8 cellular contexts compared by ENCODE assay signal in genomic region chr10:35194906-35195305, GRCh38.
A peak's percentile ranks its signal among the peaks of the same experiment; 100 is the strongest.
DNase-seq lines count a peak whose midpoint lies in the region; ATAC-seq and TF ChIP-seq lines count a peak whose summit lies in the region.

No MANE protein-coding gene starts in this region.

- no peak overlapping the region for H3K27ac ChIP-seq in WERI-Rb-1

- TF ChIP-seq CTCF in WERI-Rb-1 (IDR thresholded peaks at IDR 0.05; ENCODE audit: low read depth, low read length), result no peak

- no peaks in the 10 kb centered on the region for H3K27me3 ChIP-seq in WERI-Rb-1 (ENCODE audit: insufficient read depth, low read depth, severe bottlenecking)

- peak overlapping the region; percentile 51 for H3K4me3 ChIP-seq in skeletal muscle cell (ENCODE audit: low read depth, low read length)
- H3K4me3 ChIP-seq in WERI-Rb-1 (ENCODE audit: low read depth, low read length), result no peak overlapping the region

- H3K36me3 ChIP-seq in WERI-Rb-1, result no peaks in the 10 kb centered on the region

- no peaks in the 10 kb centered on the region for H3K9me3 ChIP-seq in WERI-Rb-1 (ENCODE audit: severe bottlenecking)

- peak; percentile 41 for DNase-seq in stimulated activated CD4-positive, alpha-beta T cell treated with anti-CD3 and anti-CD28 coated beads, Interleukin-1b, Interleukin-23, amount 100 ng/mL, for 48 hours
- no peak for DNase-seq in stimulated activated CD4-positive, alpha-beta T cell treated with anti-CD3 and anti-CD28 coated beads, Interleukin-4, amount 100 ng/mL, for 1 hour
- DNase-seq in activated CD4-positive, alpha-beta T cell treated with anti-CD3 and anti-CD28 coated beads for 48 hours, result peak; percentile 43
- DNase-seq in fibroblast of gingiva (ENCODE audit: low read depth), result peak; percentile 31
- no peak for DNase-seq in skeletal muscle cell (ENCODE audit: low read depth)
- no peak for DNase-seq in MV-4-11 (lab: John Stamatoyannopoulos, UW)
- no peak for DNase-seq in WERI-Rb-1

- no peak for ATAC-seq in GM19351 (IDR thresholded peaks at IDR 0.05; ENCODE audit: unreplicated experiment)

Comparison
In these comparisons a context has a peak if more than half of its experiments do, and no peak if none do; other contexts are left out.
1. DNase-seq: peak in stimulated activated CD4-positive, alpha-beta T cell treated with anti-CD3 and anti-CD28 coated beads, Interleukin-1b, Interleukin-23, amount 100 ng/mL, for 48 hours (single experiment), activated CD4-positive, alpha-beta T cell treated with anti-CD3 and anti-CD28 coated beads for 48 hours (single experiment) and fibroblast of gingiva (single experiment); none in stimulated activated CD4-positive, alpha-beta T cell treated with anti-CD3 and anti-CD28 coated beads, Interleukin-4, amount 100 ng/mL, for 1 hour (single experiment), skeletal muscle cell (single experiment), MV-4-11 (single experiment) and WERI-Rb-1 (single experiment).